Comparison of ENCODE assay signal across 8 cellular contexts in the genomic region with DNA sequence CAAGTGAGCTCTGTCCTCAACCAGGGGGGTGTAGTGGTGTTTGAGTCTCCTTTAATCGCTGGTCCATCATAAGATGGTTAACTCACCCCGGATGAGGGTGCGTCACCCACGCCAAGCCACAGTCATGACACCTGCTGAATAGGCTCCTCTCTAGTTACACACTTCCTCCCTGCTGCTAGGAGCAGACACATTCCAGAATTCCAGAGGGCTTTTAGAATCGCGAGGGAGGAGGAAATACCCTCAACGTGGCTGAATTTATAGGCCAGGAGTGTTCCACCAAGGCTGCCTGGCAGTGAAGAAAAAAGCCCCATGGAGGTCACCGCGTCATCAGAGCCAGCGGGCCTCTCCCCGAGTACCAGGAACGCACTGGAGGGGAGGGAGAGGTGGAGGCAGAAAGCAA. TPM values are rescaled to one million over a fixed set of nuclear protein-coding genes. Genes with fewer than 3 reads are reported as not detected.
DNase-seq lines count a peak whose midpoint lies in the region; ATAC-seq lines count a peak whose summit lies in the region.

No MANE protein-coding gene starts in this region.

- ATAC-seq in effector memory CD8-positive, alpha-beta T cell (replicated peaks), result peak; percentile 73
- ATAC-seq in HG02642 (IDR thresholded peaks at IDR 0.05; ENCODE audit: poor library complexity, unreplicated experiment), result no peak
- ATAC-seq in left lobe of liver, result no peak

- H3K36me3 Mint-ChIP-seq in effector memory CD8-positive, alpha-beta T cell (ENCODE audit: insufficient read depth), result peaks cover 50% of the 10 kb centered on the region

- peak overlapping the region; percentile 96 to 99 for H3K4me3 Mint-ChIP-seq in effector memory CD8-positive, alpha-beta T cell

- peak; percentile 91 for DNase-seq in Daoy (ENCODE audit: low read depth)
- peak; percentile 88 for DNase-seq in SW480 (ENCODE audit: low spot score)
- peak; percentile 16 to 50 (median 42) for DNase-seq in effector memory CD8-positive, alpha-beta T cell
- peak; percentile 87 for DNase-seq in non-pigmented ciliary epithelial cell (ENCODE audit: low read depth)
- no peak for DNase-seq in GOT3 (lab: John Stamatoyannopoulos, UW)
- DNase-seq in NCI-H345 treated with DMSO at 0.1 percent for 48 hours (lab: John Stamatoyannopoulos, UW; ENCODE audit: unreplicated experiment), result no peak
- DNase-seq in left lobe of liver (ENCODE audit: low spot score), result no peak

- H3K4me1 Mint-ChIP-seq in effector memory CD8-positive, alpha-beta T cell (ENCODE audit: low read depth in 2 of 2), result peaks cover 56 to 66% of the 10 kb centered on the region in 2 donors

- no peaks in the 10 kb centered on the region for H3K27me3 Mint-ChIP-seq in effector memory CD8-positive, alpha-beta T cell

- no peaks in the 10 kb centered on the region for H3K9me3 Mint-ChIP-seq in effector memory CD8-positive, alpha-beta T cell

- peak overlapping the region; percentile 71 to 98 for H3K27ac Mint-ChIP-seq in effector memory CD8-positive, alpha-beta T cell

RNA-seq across cellular contexts. Expression of gene GLRX, which starts 5.1 kb away (rescaled TPM):
- 7.1 and 8.3 TPM in 2 replicates for total RNA-seq in Daoy (2014; rRNA removed; shearing (Covaris generic))
- 41.3 TPM for total RNA-seq in left lobe of liver

Comparison
In these comparisons a context has a peak if more than half of its experiments do, and no peak if none do; other contexts are left out.
1. DNase-seq: peak in Daoy (single experiment), SW480 (single experiment), effector memory CD8-positive, alpha-beta T cell (3 of 3) and non-pigmented ciliary epithelial cell (single experiment); none in GOT3 (single experiment), NCI-H345 treated with DMSO at 0.1 percent for 48 hours (single experiment) and left lobe of liver (single experiment).